Comparison of ENCODE assay signal across 25 cellular contexts in genomic region chr15:74997161-74997942, GRCh38. TPM values are rescaled to one million over a fixed set of nuclear protein-coding genes. Genes with fewer than 3 reads are reported as not detected.
DNase-seq lines count a peak whose midpoint lies in the region; ATAC-seq and TF ChIP-seq lines count a peak whose summit lies in the region.
"Had no signal": no experiment of that assay in that cellular context is flagged by ENCODE, and none has a peak within 500 bp of the region (broad histone marks: within the 10 kb centered on the region; RNA-seq: fewer than 3 reads in every experiment).

No MANE protein-coding gene starts in this region.

- H3K36me3 Mint-ChIP-seq in WTC11 = peaks cover 17% of the 10 kb centered on the region
- peaks cover 0 to 3% of the 10 kb centered on the region in 2 donors for H3K36me3 Mint-ChIP-seq in CD14-positive monocyte

- peak overlapping the region; percentile 82 for H3K4me3 ChIP-seq in iPS-15b (ENCODE audit: low read depth, low read length)
- H3K4me3 ChIP-seq: heart left ventricle, testis had no signal

- ATAC-seq in WTC11 = no peak
- ATAC-seq in GM21360 (IDR thresholded peaks at IDR 0.05; ENCODE audit: unreplicated experiment) = no peak
- ATAC-seq: heart left ventricle had no signal

- intact Hi-C loops in posterior vena cava (cut with DNase I) = no loop called here
- intact Hi-C loops in CD14-positive monocyte (cut with micrococcal nuclease) = no loop called here

- H3K9ac ChIP-seq in iPS-15b (ENCODE audit: low read depth, low read length) = no peak overlapping the region
- H3K9ac ChIP-seq: SK-N-SH had no signal

- H3K9me3 ChIP-seq in iPS-15b (ENCODE audit: control insufficient read depth, insufficient read depth, low read length) = no peaks in the 10 kb centered on the region
- H3K9me3 ChIP-seq: heart left ventricle, Peyer's patch, SK-N-SH, testis had no signal

- H3K4me3 Mint-ChIP-seq in WTC11 = peak overlapping the region; percentile 16; the same call in 1 of the 2 replicates
- H3K4me3 Mint-ChIP-seq in CD14-positive monocyte = peak overlapping the region in 1 of 2 donors; percentile 89

- peaks cover 5% of the 10 kb centered on the region for H3K27me3 Mint-ChIP-seq in WTC11 (ENCODE audit: low read depth)
- peaks cover 28 to 36% (median 32%) of the 10 kb centered on the region in 3 donors for H3K27me3 Mint-ChIP-seq in CD14-positive monocyte (ENCODE audit: low read depth in 3 of 3)

- H3K4me1 Mint-ChIP-seq in WTC11 = peaks cover 20% of the 10 kb centered on the region
- H3K4me1 Mint-ChIP-seq in CD14-positive monocyte = peaks cover 18% of the 10 kb centered on the region

- H3K36me3 ChIP-seq in iPS-15b (ENCODE audit: control insufficient read depth, insufficient read depth, low read length) = peaks cover 6% of the 10 kb centered on the region
- H3K36me3 ChIP-seq: heart left ventricle, Peyer's patch had no signal

- peaks cover 7% of the 10 kb centered on the region for H3K27me3 ChIP-seq in iPS-15b (ENCODE audit: control insufficient read depth, insufficient read depth, low read length)
- H3K27me3 ChIP-seq: Peyer's patch, testis had no signal

- H3K4me1 ChIP-seq in iPS-15b (ENCODE audit: control insufficient read depth, insufficient read depth, low read length) = peaks cover 7% of the 10 kb centered on the region

- H3K9me3 Mint-ChIP-seq in WTC11 = no peaks in the 10 kb centered on the region
- peaks cover 0 to 9% (median 3%) of the 10 kb centered on the region in 7 donors for H3K9me3 Mint-ChIP-seq in CD14-positive monocyte
- H3K9me3 Mint-ChIP-seq: activated CD4-positive, alpha-beta T cell treated with anti-CD3 and anti-CD28 coated beads, Interleukin-2, amount 10 ng/mL, durations not matched to agents 7 days and 5 days; memory B cell had no signal

- CTCF ChIA-PET in WTC11 (lab: Charles Lee) = interaction anchor here (2.7 kb wide), 2 partner anchors 46 to 96 kb away, joined by 15 to 17 read pairs; no protein-coding TSS in a partner anchor

- H3K27ac Mint-ChIP-seq in WTC11 = no peak overlapping the region
- no peak overlapping the region for H3K27ac Mint-ChIP-seq in CD14-positive monocyte
- H3K27ac Mint-ChIP-seq: activated CD4-positive, alpha-beta T cell treated with anti-CD3 and anti-CD28 coated beads, Interleukin-2, amount 10 ng/mL, durations not matched to agents 7 days and 5 days; memory B cell had no signal

- POLR2A ChIA-PET in WTC11 (lab: Charles Lee) = no interaction called here

- no peak for TF ChIP-seq CTCF in WTC11 (IDR thresholded peaks at IDR 0.05)
- no peak for TF ChIP-seq CTCF in CD14-positive monocyte (IDR thresholded peaks at IDR 0.05)

- DNase-seq in D341Med (ENCODE audit: low spot score) (peak; percentile 78), WTC11 (ENCODE audit: low spot score) (no peak), posterior vena cava (ENCODE audit: low spot score) (peak; percentile 40), CD14-positive monocyte (ENCODE audit: low spot score) (no peak)
- DNase-seq in activated CD4-positive, alpha-beta T cell treated with anti-CD3 and anti-CD28 coated beads, Interleukin-2, amount 50 U/mL, for 1 hour = no peak
- no peak for DNase-seq in activated CD4-positive, alpha-beta T cell treated with anti-CD3 and anti-CD28 coated beads, Interleukin-2, amount 50 U/mL, for 4 hours
- DNase-seq: activated CD4-positive, alpha-beta T cell treated with anti-CD3 and anti-CD28 coated beads, Interleukin-2, amount 10 ng/mL, durations not matched to agents 7 days and 5 days; activated naive CD4-positive, alpha-beta T cell; DMS153; GOT3; heart left ventricle; islet precursor cell; KG1; NCI-H1048; NCI-H2107; NCI-H526 treated with DMSO at 0.1 percent for 48 hours; occipital lobe; Peyer's patch; stimulated activated CD4-positive, alpha-beta T cell treated with anti-CD3 and anti-CD28 coated beads, Interleukin-4, amount 100 ng/mL, for 24 hours; T-helper 9 cell; testis had no signal

TF ChIP-seq in WTC11, 78 proteins besides CTCF, POLR2A, EP300 and RAD21 (continues in another document):
- TF ChIP-seq, protein P1, sequence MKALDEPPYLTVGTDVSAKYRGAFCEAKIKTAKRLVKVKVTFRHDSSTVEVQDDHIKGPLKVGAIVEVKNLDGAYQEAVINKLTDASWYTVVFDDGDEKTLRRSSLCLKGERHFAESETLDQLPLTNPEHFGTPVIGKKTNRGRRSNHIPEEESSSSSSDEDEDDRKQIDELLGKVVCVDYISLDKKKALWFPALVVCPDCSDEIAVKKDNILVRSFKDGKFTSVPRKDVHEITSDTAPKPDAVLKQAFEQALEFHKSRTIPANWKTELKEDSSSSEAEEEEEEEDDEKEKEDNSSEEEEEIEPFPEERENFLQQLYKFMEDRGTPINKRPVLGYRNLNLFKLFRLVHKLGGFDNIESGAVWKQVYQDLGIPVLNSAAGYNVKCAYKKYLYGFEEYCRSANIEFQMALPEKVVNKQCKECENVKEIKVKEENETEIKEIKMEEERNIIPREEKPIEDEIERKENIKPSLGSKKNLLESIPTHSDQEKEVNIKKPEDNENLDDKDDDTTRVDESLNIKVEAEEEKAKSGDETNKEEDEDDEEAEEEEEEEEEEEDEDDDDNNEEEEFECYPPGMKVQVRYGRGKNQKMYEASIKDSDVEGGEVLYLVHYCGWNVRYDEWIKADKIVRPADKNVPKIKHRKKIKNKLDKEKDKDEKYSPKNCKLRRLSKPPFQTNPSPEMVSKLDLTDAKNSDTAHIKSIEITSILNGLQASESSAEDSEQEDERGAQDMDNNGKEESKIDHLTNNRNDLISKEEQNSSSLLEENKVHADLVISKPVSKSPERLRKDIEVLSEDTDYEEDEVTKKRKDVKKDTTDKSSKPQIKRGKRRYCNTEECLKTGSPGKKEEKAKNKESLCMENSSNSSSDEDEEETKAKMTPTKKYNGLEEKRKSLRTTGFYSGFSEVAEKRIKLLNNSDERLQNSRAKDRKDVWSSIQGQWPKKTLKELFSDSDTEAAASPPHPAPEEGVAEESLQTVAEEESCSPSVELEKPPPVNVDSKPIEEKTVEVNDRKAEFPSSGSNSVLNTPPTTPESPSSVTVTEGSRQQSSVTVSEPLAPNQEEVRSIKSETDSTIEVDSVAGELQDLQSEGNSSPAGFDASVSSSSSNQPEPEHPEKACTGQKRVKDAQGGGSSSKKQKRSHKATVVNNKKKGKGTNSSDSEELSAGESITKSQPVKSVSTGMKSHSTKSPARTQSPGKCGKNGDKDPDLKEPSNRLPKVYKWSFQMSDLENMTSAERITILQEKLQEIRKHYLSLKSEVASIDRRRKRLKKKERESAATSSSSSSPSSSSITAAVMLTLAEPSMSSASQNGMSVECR (CRISPR knock-in tag; IDR thresholded peaks at IDR 0.05; ENCODE audit: borderline replicate concordance) = no peak
- TF ChIP-seq ZNF232 (CRISPR knock-in tag; IDR thresholded peaks at IDR 0.05) (no peak), ZSCAN18 (CRISPR knock-in tag; IDR thresholded peaks at IDR 0.05) (no peak), FOXJ3 (CRISPR knock-in tag; IDR thresholded peaks at IDR 0.05; ENCODE audit: borderline replicate concordance) (no peak), CBFB (CRISPR knock-in tag; IDR thresholded peaks at IDR 0.05; ENCODE audit: low read depth) (no peak), ATF1 (CRISPR knock-in tag; IDR thresholded peaks at IDR 0.05) (no peak), ELF4 (CRISPR knock-in tag; IDR thresholded peaks at IDR 0.05; ENCODE audit: low read depth) (no peak), NFE2L1 (CRISPR knock-in tag; IDR thresholded peaks at IDR 0.05) (no peak), TCF7 (CRISPR knock-in tag; IDR thresholded peaks at IDR 0.05; ENCODE audit: low read depth) (no peak), ZNF317 (CRISPR knock-in tag; IDR thresholded peaks at IDR 0.05; ENCODE audit: borderline replicate concordance, low read depth) (no peak)
- TF ChIP-seq, protein P2, sequence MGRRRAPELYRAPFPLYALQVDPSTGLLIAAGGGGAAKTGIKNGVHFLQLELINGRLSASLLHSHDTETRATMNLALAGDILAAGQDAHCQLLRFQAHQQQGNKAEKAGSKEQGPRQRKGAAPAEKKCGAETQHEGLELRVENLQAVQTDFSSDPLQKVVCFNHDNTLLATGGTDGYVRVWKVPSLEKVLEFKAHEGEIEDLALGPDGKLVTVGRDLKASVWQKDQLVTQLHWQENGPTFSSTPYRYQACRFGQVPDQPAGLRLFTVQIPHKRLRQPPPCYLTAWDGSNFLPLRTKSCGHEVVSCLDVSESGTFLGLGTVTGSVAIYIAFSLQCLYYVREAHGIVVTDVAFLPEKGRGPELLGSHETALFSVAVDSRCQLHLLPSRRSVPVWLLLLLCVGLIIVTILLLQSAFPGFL (CRISPR knock-in tag; IDR thresholded peaks at IDR 0.05; ENCODE audit: borderline replicate concordance) = no peak

RNA-seq across cellular contexts. Expression of gene SCAMP5, which starts 2.0 kb away (rescaled TPM):
- total RNA-seq in WTC11 (2021) (65.7 to 70.1 TPM (median 67.0 TPM) in 3 replicates), posterior vena cava (1 to 10 TPM; 2.4 to 2.9 TPM)
- under 1 TPM in 1 of 2 donors, not detected in 1; 0.08 TPM for polyA plus RNA-seq in CD14-positive monocyte

RNA-seq across cellular contexts. Expression of gene PPCDC, which starts 26.0 kb away (rescaled TPM):
- total RNA-seq in WTC11 (2021) = 25.7 to 30.1 TPM (median 27.8 TPM) in 3 replicates
- 10 to 100 TPM in 1 of 2 donors, 1 to 10 TPM in 1; 9.2 to 11.0 TPM for total RNA-seq in posterior vena cava
- 10 to 100 TPM; 14.2 to 18.7 TPM for polyA plus RNA-seq in CD14-positive monocyte

RNA-seq across cellular contexts. Expression of gene RPP25, which starts 40.8 kb away (rescaled TPM):
- total RNA-seq in WTC11 (2021) (28.3 to 31.3 TPM (median 29.0 TPM) in 3 replicates), posterior vena cava (1 to 10 TPM; 7.5 to 9.3 TPM)
- polyA plus RNA-seq in CD14-positive monocyte = 1 to 10 TPM; 6.5 to 6.7 TPM

RNA-seq across cellular contexts. Expression of gene COX5A, which starts 59.5 kb away (rescaled TPM):
- total RNA-seq in WTC11 (2021) = 336 to 355 TPM (median 354 TPM) in 3 replicates
- 100 to 1,000 TPM in 1 of 2 donors, 10 to 100 TPM in 1; 90.6 to 101 TPM for total RNA-seq in posterior vena cava
- polyA plus RNA-seq in CD14-positive monocyte = 100 to 1,000 TPM; 434 to 498 TPM

Comparison
In these comparisons a context has a peak if more than half of its experiments do, and no peak if none do; other contexts are left out.
1. DNase-seq: peak in D341Med (single experiment) and posterior vena cava (single experiment); none in WTC11 (single experiment), CD14-positive monocyte (single experiment), activated CD4-positive, alpha-beta T cell treated with anti-CD3 and anti-CD28 coated beads, Interleukin-2, amount 50 U/mL, for 1 hour (single experiment) and activated CD4-positive, alpha-beta T cell treated with anti-CD3 and anti-CD28 coated beads, Interleukin-2, amount 50 U/mL, for 4 hours (0 of 2).
2. RNA of gene SCAMP5, which starts 2.0 kb away (total RNA-seq): 65.7 to 70.1 TPM in WTC11; 2.4 to 2.9 TPM in posterior vena cava; every median in the first group is over 10 times any median in the second.